In genomic region chr2:96626553-96626942, GRCh38 we compare ENCODE assay signal across 1 cellular context.
A peak's percentile ranks its signal among the peaks of the same experiment; 100 is the strongest.
TF ChIP-seq lines count a peak whose summit lies in the region.

No MANE protein-coding gene starts in this region.

TF ChIP-seq in HepG2, 621 proteins besides CTCF, POLR2A, EP300 and RAD21:
- TF ChIP-seq ZNF646 (CRISPR knock-in tag; IDR thresholded peaks at IDR 0.05) (no peak), HNRNPK (IDR thresholded peaks at IDR 0.05; ENCODE audit: low read depth, low read length, poor library complexity, severe bottlenecking) (peak; percentile 11), ZFX (CRISPR knock-in tag; IDR thresholded peaks at IDR 0.05; ENCODE audit: low read depth) (no peak), ZBTB7A (CRISPR knock-in tag; IDR thresholded peaks at IDR 0.05) (no peak), IKZF1 (IDR thresholded peaks at IDR 0.05) (no peak), ZNF34 (CRISPR knock-in tag; IDR thresholded peaks at IDR 0.05; ENCODE audit: borderline replicate concordance) (no peak), TRIM24 (CRISPR knock-in tag; IDR thresholded peaks at IDR 0.05) (no peak), NFIC (IDR thresholded peaks at IDR 0.05; ENCODE audit: low read length) (no peak), RXRB (CRISPR knock-in tag; IDR thresholded peaks at IDR 0.05; ENCODE audit: borderline replicate concordance) (no peak)
TF ChIP-seq in HepG2: peak in this region for 1.
